In the genomic region with DNA sequence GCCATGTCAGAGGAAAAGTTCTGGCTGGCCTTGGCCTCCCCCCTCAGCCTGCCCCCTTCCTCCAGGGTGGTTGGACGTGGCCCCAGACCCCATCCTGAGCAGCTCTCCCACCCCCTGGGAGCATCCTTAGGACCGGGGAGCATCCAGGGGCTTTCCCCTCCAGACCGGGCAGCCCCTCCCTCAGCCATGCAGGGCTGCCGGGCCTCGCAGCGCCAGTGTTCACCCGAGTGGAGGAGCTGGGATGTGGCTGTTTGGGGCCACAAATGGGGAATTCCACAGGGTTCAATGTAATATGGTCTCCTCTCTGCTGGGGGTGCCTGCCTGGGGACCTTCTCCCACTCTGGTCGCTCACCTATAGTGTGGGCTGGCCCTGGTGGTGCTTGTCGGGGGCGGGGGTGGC, we compare ENCODE assay signal across 2 cellular contexts.
TF ChIP-seq lines count a peak whose summit lies in the region.

No MANE protein-coding gene starts in this region.

TF ChIP-seq in HepG2, 621 proteins besides CTCF, POLR2A, EP300 and RAD21 (continues in another document):
- TF ChIP-seq PRPF4 (IDR thresholded peaks at IDR 0.05; ENCODE audit: low read depth, low read length, poor library complexity, severe bottlenecking) (no peak), ZNF124 (CRISPR knock-in tag; IDR thresholded peaks at IDR 0.05) (no peak), NR3C1 (CRISPR knock-in tag; IDR thresholded peaks at IDR 0.05) (no peak), KMT2A (CRISPR knock-in tag; IDR thresholded peaks at IDR 0.05) (no peak), RBM39 (IDR thresholded peaks at IDR 0.05; ENCODE audit: low read depth, low read length, poor library complexity, severe bottlenecking) (no peak), ZFYVE20 (CRISPR knock-in tag; IDR thresholded peaks at IDR 0.05; ENCODE audit: borderline replicate concordance, low read depth) (no peak), GABPA (IDR thresholded peaks at IDR 0.05; ENCODE audit: low read depth, low read length) (no peak), GABPA (CRISPR knock-in tag; IDR thresholded peaks at IDR 0.05; ENCODE audit: low read depth) (no peak)
- TF ChIP-seq, protein P1, sequence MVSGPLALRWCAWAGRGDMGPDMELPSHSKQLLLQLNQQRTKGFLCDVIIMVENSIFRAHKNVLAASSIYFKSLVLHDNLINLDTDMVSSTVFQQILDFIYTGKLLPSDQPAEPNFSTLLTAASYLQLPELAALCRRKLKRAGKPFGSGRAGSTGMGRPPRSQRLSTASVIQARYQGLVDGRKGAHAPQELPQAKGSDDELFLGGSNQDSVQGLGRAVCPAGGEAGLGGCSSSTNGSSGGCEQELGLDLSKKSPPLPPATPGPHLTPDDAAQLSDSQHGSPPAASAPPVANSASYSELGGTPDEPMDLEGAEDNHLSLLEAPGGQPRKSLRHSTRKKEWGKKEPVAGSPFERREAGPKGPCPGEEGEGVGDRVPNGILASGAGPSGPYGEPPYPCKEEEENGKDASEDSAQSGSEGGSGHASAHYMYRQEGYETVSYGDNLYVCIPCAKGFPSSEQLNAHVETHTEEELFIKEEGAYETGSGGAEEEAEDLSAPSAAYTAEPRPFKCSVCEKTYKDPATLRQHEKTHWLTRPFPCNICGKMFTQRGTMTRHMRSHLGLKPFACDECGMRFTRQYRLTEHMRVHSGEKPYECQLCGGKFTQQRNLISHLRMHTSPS (CRISPR knock-in tag; IDR thresholded peaks at IDR 0.05; ENCODE audit: low read depth) = no peak
- TF ChIP-seq, protein P2, sequence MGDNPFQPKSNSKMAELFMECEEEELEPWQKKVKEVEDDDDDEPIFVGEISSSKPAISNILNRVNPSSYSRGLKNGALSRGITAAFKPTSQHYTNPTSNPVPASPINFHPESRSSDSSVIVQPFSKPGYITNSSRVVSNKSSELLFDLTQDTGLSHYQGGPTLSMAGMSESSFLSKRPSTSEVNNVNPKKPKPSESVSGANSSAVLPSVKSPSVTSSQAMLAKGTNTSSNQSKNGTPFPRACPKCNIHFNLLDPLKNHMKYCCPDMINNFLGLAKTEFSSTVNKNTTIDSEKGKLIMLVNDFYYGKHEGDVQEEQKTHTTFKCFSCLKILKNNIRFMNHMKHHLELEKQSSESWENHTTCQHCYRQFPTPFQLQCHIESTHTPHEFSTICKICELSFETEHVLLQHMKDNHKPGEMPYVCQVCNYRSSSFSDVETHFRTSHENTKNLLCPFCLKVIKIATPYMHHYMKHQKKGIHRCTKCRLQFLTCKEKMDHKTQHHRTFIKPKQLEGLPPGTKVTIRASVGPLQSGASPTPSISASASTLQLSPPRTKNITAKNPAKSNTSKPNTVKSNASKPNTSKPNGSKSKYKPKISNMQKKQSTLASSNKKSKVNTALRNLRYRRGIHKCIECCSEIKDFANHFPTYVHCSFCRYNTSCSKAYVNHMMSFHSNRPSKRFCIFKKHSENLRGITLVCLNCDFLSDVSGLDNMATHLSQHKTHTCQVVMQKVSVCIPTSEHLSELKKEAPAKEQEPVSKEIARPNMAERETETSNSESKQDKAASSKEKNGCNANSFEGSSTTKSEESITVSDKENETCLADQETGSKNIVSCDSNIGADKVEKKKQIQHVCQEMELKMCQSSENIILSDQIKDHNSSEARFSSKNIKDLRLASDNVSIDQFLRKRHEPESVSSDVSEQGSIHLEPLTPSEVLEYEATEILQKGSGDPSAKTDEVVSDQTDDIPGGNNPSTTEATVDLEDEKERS (CRISPR knock-in tag; IDR thresholded peaks at IDR 0.05) = no peak
- TF ChIP-seq, protein P3, sequence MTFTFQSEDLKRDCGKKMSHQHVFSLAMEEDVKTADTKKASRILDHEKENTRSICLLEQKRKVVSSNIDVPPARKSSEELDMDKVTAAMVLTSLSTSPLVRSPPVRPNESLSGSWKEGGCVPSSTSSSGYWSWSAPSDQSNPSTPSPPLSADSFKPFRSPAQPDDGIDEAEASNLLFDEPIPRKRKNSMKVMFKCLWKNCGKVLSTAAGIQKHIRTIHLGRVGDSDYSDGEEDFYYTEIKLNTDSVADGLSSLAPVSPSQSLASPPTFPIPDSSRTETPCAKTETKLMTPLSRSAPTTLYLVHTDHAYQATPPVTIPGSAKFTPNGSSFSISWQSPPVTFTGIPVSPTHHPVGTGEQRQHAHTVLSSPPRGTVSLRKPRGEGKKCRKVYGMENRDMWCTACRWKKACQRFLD (CRISPR knock-in tag; IDR thresholded peaks at IDR 0.05; ENCODE audit: borderline replicate concordance) = no peak

TF ChIP-seq in WTC11, 78 proteins besides CTCF, POLR2A, EP300 and RAD21:
- TF ChIP-seq RORB (CRISPR knock-in tag; IDR thresholded peaks at IDR 0.05) = no peak
- TF ChIP-seq, protein P4, sequence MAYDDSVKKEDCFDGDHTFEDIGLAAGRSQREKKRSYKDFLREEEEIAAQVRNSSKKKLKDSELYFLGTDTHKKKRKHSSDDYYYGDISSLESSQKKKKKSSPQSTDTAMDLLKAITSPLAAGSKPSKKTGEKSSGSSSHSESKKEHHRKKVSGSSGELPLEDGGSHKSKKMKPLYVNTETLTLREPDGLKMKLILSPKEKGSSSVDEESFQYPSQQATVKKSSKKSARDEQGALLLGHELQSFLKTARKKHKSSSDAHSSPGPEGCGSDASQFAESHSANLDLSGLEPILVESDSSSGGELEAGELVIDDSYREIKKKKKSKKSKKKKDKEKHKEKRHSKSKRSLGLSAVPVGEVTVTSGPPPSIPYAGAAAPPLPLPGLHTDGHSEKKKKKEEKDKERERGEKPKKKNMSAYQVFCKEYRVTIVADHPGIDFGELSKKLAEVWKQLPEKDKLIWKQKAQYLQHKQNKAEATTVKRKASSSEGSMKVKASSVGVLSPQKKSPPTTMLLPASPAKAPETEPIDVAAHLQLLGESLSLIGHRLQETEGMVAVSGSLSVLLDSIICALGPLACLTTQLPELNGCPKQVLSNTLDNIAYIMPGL (CRISPR knock-in tag; IDR thresholded peaks at IDR 0.05) = no peak
- TF ChIP-seq, protein P5, sequence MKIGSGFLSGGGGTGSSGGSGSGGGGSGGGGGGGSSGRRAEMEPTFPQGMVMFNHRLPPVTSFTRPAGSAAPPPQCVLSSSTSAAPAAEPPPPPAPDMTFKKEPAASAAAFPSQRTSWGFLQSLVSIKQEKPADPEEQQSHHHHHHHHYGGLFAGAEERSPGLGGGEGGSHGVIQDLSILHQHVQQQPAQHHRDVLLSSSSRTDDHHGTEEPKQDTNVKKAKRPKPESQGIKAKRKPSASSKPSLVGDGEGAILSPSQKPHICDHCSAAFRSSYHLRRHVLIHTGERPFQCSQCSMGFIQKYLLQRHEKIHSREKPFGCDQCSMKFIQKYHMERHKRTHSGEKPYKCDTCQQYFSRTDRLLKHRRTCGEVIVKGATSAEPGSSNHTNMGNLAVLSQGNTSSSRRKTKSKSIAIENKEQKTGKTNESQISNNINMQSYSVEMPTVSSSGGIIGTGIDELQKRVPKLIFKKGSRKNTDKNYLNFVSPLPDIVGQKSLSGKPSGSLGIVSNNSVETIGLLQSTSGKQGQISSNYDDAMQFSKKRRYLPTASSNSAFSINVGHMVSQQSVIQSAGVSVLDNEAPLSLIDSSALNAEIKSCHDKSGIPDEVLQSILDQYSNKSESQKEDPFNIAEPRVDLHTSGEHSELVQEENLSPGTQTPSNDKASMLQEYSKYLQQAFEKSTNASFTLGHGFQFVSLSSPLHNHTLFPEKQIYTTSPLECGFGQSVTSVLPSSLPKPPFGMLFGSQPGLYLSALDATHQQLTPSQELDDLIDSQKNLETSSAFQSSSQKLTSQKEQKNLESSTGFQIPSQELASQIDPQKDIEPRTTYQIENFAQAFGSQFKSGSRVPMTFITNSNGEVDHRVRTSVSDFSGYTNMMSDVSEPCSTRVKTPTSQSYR (CRISPR knock-in tag; IDR thresholded peaks at IDR 0.05) = no peak
- TF ChIP-seq, protein P6, sequence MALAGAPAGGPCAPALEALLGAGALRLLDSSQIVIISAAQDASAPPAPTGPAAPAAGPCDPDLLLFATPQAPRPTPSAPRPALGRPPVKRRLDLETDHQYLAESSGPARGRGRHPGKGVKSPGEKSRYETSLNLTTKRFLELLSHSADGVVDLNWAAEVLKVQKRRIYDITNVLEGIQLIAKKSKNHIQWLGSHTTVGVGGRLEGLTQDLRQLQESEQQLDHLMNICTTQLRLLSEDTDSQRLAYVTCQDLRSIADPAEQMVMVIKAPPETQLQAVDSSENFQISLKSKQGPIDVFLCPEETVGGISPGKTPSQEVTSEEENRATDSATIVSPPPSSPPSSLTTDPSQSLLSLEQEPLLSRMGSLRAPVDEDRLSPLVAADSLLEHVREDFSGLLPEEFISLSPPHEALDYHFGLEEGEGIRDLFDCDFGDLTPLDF (CRISPR knock-in tag; IDR thresholded peaks at IDR 0.05) = no peak
- TF ChIP-seq, protein P7, sequence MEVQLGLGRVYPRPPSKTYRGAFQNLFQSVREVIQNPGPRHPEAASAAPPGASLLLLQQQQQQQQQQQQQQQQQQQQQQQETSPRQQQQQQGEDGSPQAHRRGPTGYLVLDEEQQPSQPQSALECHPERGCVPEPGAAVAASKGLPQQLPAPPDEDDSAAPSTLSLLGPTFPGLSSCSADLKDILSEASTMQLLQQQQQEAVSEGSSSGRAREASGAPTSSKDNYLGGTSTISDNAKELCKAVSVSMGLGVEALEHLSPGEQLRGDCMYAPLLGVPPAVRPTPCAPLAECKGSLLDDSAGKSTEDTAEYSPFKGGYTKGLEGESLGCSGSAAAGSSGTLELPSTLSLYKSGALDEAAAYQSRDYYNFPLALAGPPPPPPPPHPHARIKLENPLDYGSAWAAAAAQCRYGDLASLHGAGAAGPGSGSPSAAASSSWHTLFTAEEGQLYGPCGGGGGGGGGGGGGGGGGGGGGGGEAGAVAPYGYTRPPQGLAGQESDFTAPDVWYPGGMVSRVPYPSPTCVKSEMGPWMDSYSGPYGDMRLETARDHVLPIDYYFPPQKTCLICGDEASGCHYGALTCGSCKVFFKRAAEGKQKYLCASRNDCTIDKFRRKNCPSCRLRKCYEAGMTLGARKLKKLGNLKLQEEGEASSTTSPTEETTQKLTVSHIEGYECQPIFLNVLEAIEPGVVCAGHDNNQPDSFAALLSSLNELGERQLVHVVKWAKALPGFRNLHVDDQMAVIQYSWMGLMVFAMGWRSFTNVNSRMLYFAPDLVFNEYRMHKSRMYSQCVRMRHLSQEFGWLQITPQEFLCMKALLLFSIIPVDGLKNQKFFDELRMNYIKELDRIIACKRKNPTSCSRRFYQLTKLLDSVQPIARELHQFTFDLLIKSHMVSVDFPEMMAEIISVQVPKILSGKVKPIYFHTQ (CRISPR knock-in tag; IDR thresholded peaks at IDR 0.05) = no peak
- TF ChIP-seq, protein P8, sequence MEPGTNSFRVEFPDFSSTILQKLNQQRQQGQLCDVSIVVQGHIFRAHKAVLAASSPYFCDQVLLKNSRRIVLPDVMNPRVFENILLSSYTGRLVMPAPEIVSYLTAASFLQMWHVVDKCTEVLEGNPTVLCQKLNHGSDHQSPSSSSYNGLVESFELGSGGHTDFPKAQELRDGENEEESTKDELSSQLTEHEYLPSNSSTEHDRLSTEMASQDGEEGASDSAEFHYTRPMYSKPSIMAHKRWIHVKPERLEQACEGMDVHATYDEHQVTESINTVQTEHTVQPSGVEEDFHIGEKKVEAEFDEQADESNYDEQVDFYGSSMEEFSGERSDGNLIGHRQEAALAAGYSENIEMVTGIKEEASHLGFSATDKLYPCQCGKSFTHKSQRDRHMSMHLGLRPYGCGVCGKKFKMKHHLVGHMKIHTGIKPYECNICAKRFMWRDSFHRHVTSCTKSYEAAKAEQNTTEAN (CRISPR knock-in tag; IDR thresholded peaks at IDR 0.05) = no peak
- TF ChIP-seq GABPB1 (CRISPR knock-in tag; IDR thresholded peaks at IDR 0.05) = no peak
- TF ChIP-seq SOX15 (CRISPR knock-in tag; IDR thresholded peaks at IDR 0.05) = no peak
